ENCODE assay signal across 8 cellular contexts in genomic region chr12:122336015-122336946, GRCh38.
DNase-seq lines count a peak whose midpoint lies in the region; ATAC-seq and TF ChIP-seq lines count a peak whose summit lies in the region.

No MANE protein-coding gene starts in this region.

- no peak overlapping the region for H3K27ac ChIP-seq in VCaP

- no peak overlapping the region for H3K4me3 ChIP-seq in Loucy (ENCODE audit: low read length, poor library complexity, severe bottlenecking)

- H3K4me1 ChIP-seq in Loucy (ENCODE audit: insufficient read depth, low read length, poor library complexity, severe bottlenecking): no peaks in the 10 kb centered on the region

- DNase-seq in DMS79 (lab: John Stamatoyannopoulos, UW) (peak; percentile 7), dermis blood vessel endothelial cell (peak; percentile 69), nephron progenitor cell (peak; percentile 28), NCI-H2227 (lab: John Stamatoyannopoulos, UW; ENCODE audit: unreplicated experiment) (no peak), NCI-H187 treated with DMSO at 0.1 percent for 48 hours (lab: John Stamatoyannopoulos, UW) (no peak)

- no peak overlapping the region for H3K4me3 Mint-ChIP-seq in nephron progenitor cell

- no peak overlapping the region for H2AFZ ChIP-seq in Loucy (ENCODE audit: low read length)

- no peaks in the 10 kb centered on the region for H3K27me3 Mint-ChIP-seq in nephron progenitor cell (ENCODE audit: low read depth, poor library complexity)

- TF ChIP-seq CTCF in Loucy (conservative IDR thresholded peaks at IDR 0.05; ENCODE audit: low read length) (peak; percentile 80), VCaP (conservative IDR thresholded peaks at IDR 0.05) (peak; percentile 97), nephron progenitor cell (IDR thresholded peaks at IDR 0.05) (peak; percentile 52)

- H4K20me1 ChIP-seq in Loucy (ENCODE audit: insufficient read depth, low read length, poor library complexity, severe bottlenecking): no peaks in the 10 kb centered on the region

- H3K27me3 ChIP-seq in Loucy (ENCODE audit: insufficient read depth, low read length, poor library complexity, severe bottlenecking): no peaks in the 10 kb centered on the region

- no peaks in the 10 kb centered on the region for H3K9me3 Mint-ChIP-seq in nephron progenitor cell

- H3K27ac Mint-ChIP-seq in nephron progenitor cell: peak overlapping the region; percentile 73

- no peaks in the 10 kb centered on the region for H3F3A ChIP-seq in Loucy (ENCODE audit: low read depth)

- no peaks in the 10 kb centered on the region for H3K9me3 ChIP-seq in Loucy (ENCODE audit: insufficient read depth, low read depth, low read length)

- no peak for ATAC-seq in GM19397 (IDR thresholded peaks at IDR 0.05; ENCODE audit: unreplicated experiment)

- H3K79me2 ChIP-seq in Loucy (ENCODE audit: insufficient read depth, low read length): no peaks in the 10 kb centered on the region

- no peaks in the 10 kb centered on the region; the same call in 1 of the 2 replicates for H3K36me3 ChIP-seq in Loucy (ENCODE audit: insufficient read depth, low read length)

- no peak overlapping the region for H3K9ac ChIP-seq in Loucy (ENCODE audit: low read depth, low read length, poor library complexity, severe bottlenecking)

- peaks cover 42% of the 10 kb centered on the region for H3K36me3 Mint-ChIP-seq in nephron progenitor cell (ENCODE audit: low read depth)

- no peak overlapping the region for H3K4me2 ChIP-seq in Loucy (ENCODE audit: low read depth, low read length, poor library complexity, severe bottlenecking)

- H3K4me1 Mint-ChIP-seq in nephron progenitor cell: peaks cover 13% of the 10 kb centered on the region

- H3K9me2 ChIP-seq in Loucy (replicated peaks; ENCODE audit: low read depth, low read length): no peaks in the 10 kb centered on the region

Comparison
In these comparisons a context has a peak if more than half of its experiments do, and no peak if none do; other contexts are left out.
1. DNase-seq: peak in DMS79 (single experiment), dermis blood vessel endothelial cell (single experiment) and nephron progenitor cell (single experiment); none in NCI-H2227 (single experiment) and NCI-H187 treated with DMSO at 0.1 percent for 48 hours (single experiment).
2. Peak in every context shown above with its lines, with median percentiles within 50 percentile points of each other: CTCF ChIP-seq.